ENCODE assay signal across 10 cellular contexts in the genomic region with DNA sequence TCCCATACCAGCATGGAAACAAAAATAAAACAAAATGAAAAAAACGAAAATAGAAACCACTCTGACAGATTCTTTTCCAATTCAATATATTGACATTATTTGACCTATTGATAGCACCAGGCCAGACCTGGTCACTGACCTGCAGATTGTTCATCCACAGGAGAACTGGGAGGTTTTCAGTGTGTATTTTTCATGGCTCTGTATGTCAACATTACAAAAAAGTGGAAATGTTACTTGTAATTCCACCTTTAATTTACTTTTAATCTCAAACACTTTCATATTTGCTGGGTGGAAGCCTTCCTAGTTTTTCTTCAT. TPM values are rescaled to one million over a fixed set of nuclear protein-coding genes. Genes with fewer than 3 reads are reported as not detected.
DNase-seq lines count a peak whose midpoint lies in the region; ATAC-seq and TF ChIP-seq lines count a peak whose summit lies in the region.
"Had no signal": no experiment of that assay in that cellular context is flagged by ENCODE, and none has a peak within 500 bp of the region (broad histone marks: within the 10 kb centered on the region; RNA-seq: fewer than 3 reads in every experiment).

No MANE protein-coding gene starts in this region.

- H2AFZ ChIP-seq in neuronal stem cell (ENCODE audit: low read length) = peak overlapping the region; percentile 90

- no peak overlapping the region for H4K91ac ChIP-seq in neuronal stem cell (ENCODE audit: low read depth, low read length, poor library complexity)

- H4K8ac ChIP-seq in neuronal stem cell (ENCODE audit: low read depth, low read length) = no peak overlapping the region

- H3K36me3 ChIP-seq in neuronal stem cell (replicated peaks in 1 of 2; ENCODE audit: control insufficient read depth in 2 of 2, insufficient read depth in 2 of 2, low read length in 2 of 2) (no peaks in the 10 kb centered on the region), WERI-Rb-1 (no peaks in the 10 kb centered on the region)

- no peaks in the 10 kb centered on the region for H3K36me3 Mint-ChIP-seq in activated T-helper 1 cell treated with anti-CD3 and anti-CD28 coated beads, Interleukin-12 subunit alpha, Interleukin-12 subunit beta, Interleukin-2, Interleukin-4 antibody, amounts not matched to agents 30 ng/mL and 10 ng/mL and 1 ng/mL, durations not matched to agents 14 hours and 24 hours and 36 hours (ENCODE audit: low read depth)

- H3K9me3 Mint-ChIP-seq in activated T-helper 1 cell treated with anti-CD3 and anti-CD28 coated beads, Interleukin-12 subunit alpha, Interleukin-12 subunit beta, Interleukin-2, Interleukin-4 antibody, amounts not matched to agents 30 ng/mL and 10 ng/mL and 1 ng/mL, durations not matched to agents 14 hours and 24 hours and 36 hours = no peaks in the 10 kb centered on the region

- H2BK120ac ChIP-seq in neuronal stem cell (ENCODE audit: low read depth, low read length) = no peak overlapping the region

- H3K27ac Mint-ChIP-seq in activated T-helper 1 cell treated with anti-CD3 and anti-CD28 coated beads, Interleukin-12 subunit alpha, Interleukin-12 subunit beta, Interleukin-2, Interleukin-4 antibody, amounts not matched to agents 30 ng/mL and 10 ng/mL and 1 ng/mL, durations not matched to agents 14 hours and 24 hours and 36 hours = peak overlapping the region; percentile 96

- peak overlapping the region; percentile 71 for H3K4me3 Mint-ChIP-seq in activated T-helper 1 cell treated with anti-CD3 and anti-CD28 coated beads, Interleukin-12 subunit alpha, Interleukin-12 subunit beta, Interleukin-2, Interleukin-4 antibody, amounts not matched to agents 30 ng/mL and 10 ng/mL and 1 ng/mL, durations not matched to agents 14 hours and 24 hours and 36 hours

- H3K14ac ChIP-seq in neuronal stem cell (ENCODE audit: low read length) = no peak overlapping the region

- H2AK5ac ChIP-seq in neuronal stem cell (ENCODE audit: low read depth, low read length) = no peak overlapping the region

- H3K27ac ChIP-seq in neuronal stem cell (replicated peaks; ENCODE audit: low read length) (no peak overlapping the region), WERI-Rb-1 (no peak overlapping the region)

- ATAC-seq in GM19023 (IDR thresholded peaks at IDR 0.05; ENCODE audit: unreplicated experiment) (peak; percentile 7), HG02798 (IDR thresholded peaks at IDR 0.05; ENCODE audit: poor library complexity, unreplicated experiment) (peak; percentile 10)

- no peak overlapping the region for H2BK5ac ChIP-seq in neuronal stem cell (ENCODE audit: low read length)

- no peak overlapping the region for H3K23ac ChIP-seq in neuronal stem cell (ENCODE audit: low read depth, low read length, poor library complexity)

- H3K4me1 Mint-ChIP-seq in activated T-helper 1 cell treated with anti-CD3 and anti-CD28 coated beads, Interleukin-12 subunit alpha, Interleukin-12 subunit beta, Interleukin-2, Interleukin-4 antibody, amounts not matched to agents 30 ng/mL and 10 ng/mL and 1 ng/mL, durations not matched to agents 14 hours and 24 hours and 36 hours (ENCODE audit: low read depth) = peaks cover 55% of the 10 kb centered on the region

- no peak overlapping the region for H3K9ac ChIP-seq in neuronal stem cell (ENCODE audit: low read depth, low read length, poor library complexity)

- H3K4me1 ChIP-seq in neuronal stem cell (ENCODE audit: control insufficient read depth in 2 of 2, insufficient read depth in 1 of 2, low read depth in 1 of 2, low read length in 2 of 2) = peaks cover 0 to 2% of the 10 kb centered on the region in 2 donors

- no peak overlapping the region for H2BK15ac ChIP-seq in neuronal stem cell (ENCODE audit: low read length)

- no peaks in the 10 kb centered on the region for H3K27me3 Mint-ChIP-seq in activated T-helper 1 cell treated with anti-CD3 and anti-CD28 coated beads, Interleukin-12 subunit alpha, Interleukin-12 subunit beta, Interleukin-2, Interleukin-4 antibody, amounts not matched to agents 30 ng/mL and 10 ng/mL and 1 ng/mL, durations not matched to agents 14 hours and 24 hours and 36 hours (ENCODE audit: insufficient read depth)

- H3K79me1 ChIP-seq in neuronal stem cell (ENCODE audit: low read depth, low read length) = no peaks in the 10 kb centered on the region

- no peaks in the 10 kb centered on the region for H3K9me3 ChIP-seq in neuronal stem cell (replicated peaks in 1 of 2; ENCODE audit: control insufficient read depth in 2 of 2, insufficient read depth in 1 of 2, low read depth in 1 of 2, low read length in 2 of 2)
- no peaks in the 10 kb centered on the region for H3K9me3 ChIP-seq in WERI-Rb-1 (ENCODE audit: severe bottlenecking)

- intact Hi-C loops in activated T-helper 1 cell treated with anti-CD3 and anti-CD28 coated beads, Interleukin-12 subunit alpha, Interleukin-12 subunit beta, Interleukin-2, Interleukin-4 antibody, amounts not matched to agents 30 ng/mL and 10 ng/mL and 1 ng/mL, durations not matched to agents 14 hours and 24 hours and 36 hours (cut with micrococcal nuclease) = loop anchor here (2.0 kb wide), 2 partner anchors 218 to 226 kb away; no protein-coding TSS in a partner anchor

- TF ChIP-seq CTCF in WERI-Rb-1 (IDR thresholded peaks at IDR 0.05; ENCODE audit: low read depth, low read length) = no peak

- H2BK12ac ChIP-seq in neuronal stem cell (ENCODE audit: low read length) = no peak overlapping the region

- peaks cover 0 to 11% (median 1%) of the 10 kb centered on the region in 3 experiments for H3K27me3 ChIP-seq in neuronal stem cell (ENCODE audit: control insufficient read depth in 3 of 3, insufficient read depth in 3 of 3, low read depth in 1 of 3, low read length in 3 of 3)
- H3K27me3 ChIP-seq in WERI-Rb-1 (ENCODE audit: insufficient read depth, low read depth, severe bottlenecking) = no peaks in the 10 kb centered on the region

- no peak overlapping the region for H3K4me2 ChIP-seq in neuronal stem cell (ENCODE audit: insufficient read depth, low read length, poor library complexity, severe bottlenecking)

- H3K18ac ChIP-seq in neuronal stem cell (ENCODE audit: low read length) = no peak overlapping the region

- WGBS in neuronal stem cell (ENCODE audit: extremely low coverage in 2 of 2, insufficient read length in 2 of 2, insufficient replicate concordance in 1 of 2), 2 donors = no CpG with 5 or more reads among the region's 1 CpG

- no peak for DNase-seq in activated T-helper 1 cell treated with anti-CD3 and anti-CD28 coated beads, Interleukin-12 subunit alpha, Interleukin-12 subunit beta, Interleukin-2, Interleukin-4 antibody, amounts not matched to agents 30 ng/mL and 10 ng/mL and 1 ng/mL, durations not matched to agents 14 hours and 24 hours and 36 hours (ENCODE audit: low spot score)
- DNase-seq in neuronal stem cell (ENCODE audit: low spot score) (no peak), NCI-H526 treated with DMSO at 0.1 percent for 48 hours (lab: John Stamatoyannopoulos, UW) (no peak), kidney glomerular epithelial cell (lab: John Stamatoyannopoulos, UW) (no peak), NCI-H1048 (lab: John Stamatoyannopoulos, UW) (no peak), WERI-Rb-1 (no peak)

- H3K4ac ChIP-seq in neuronal stem cell (ENCODE audit: low read length) = no peak overlapping the region

- H3K4me3 ChIP-seq in neuronal stem cell (ENCODE audit: low read length in 2 of 2) = no peak overlapping the region
- H3K4me3 ChIP-seq in WERI-Rb-1 (ENCODE audit: low read depth, low read length) = no peak overlapping the region

RNA-seq across cellular contexts. Expression of a gene that starts 2.9 kb away (rescaled TPM):
- total RNA-seq in activated T-helper 1 cell treated with anti-CD3 and anti-CD28 coated beads, Interleukin-12 subunit alpha, Interleukin-12 subunit beta, Interleukin-2, Interleukin-4 antibody, amounts not matched to agents 30 ng/mL and 10 ng/mL and 1 ng/mL, durations not matched to agents 14 hours and 24 hours and 36 hours = 0.05 and 0.12 TPM in 2 replicates
- not detected for polyA plus RNA-seq in neuronal stem cell (2013, experiment 1 of 2)
- polyA plus RNA-seq in neuronal stem cell (2013, experiment 2 of 2) = not detected
- total RNA-seq: endothelial cell of umbilical vein, lung microvascular endothelial cell had no signal
- polyA plus RNA-seq: endothelial cell of umbilical vein had no signal

RNA-seq across cellular contexts. Expression of a gene that starts 43.0 kb away (rescaled TPM):
- total RNA-seq in activated T-helper 1 cell treated with anti-CD3 and anti-CD28 coated beads, Interleukin-12 subunit alpha, Interleukin-12 subunit beta, Interleukin-2, Interleukin-4 antibody, amounts not matched to agents 30 ng/mL and 10 ng/mL and 1 ng/mL, durations not matched to agents 14 hours and 24 hours and 36 hours = 67.5 and 69.1 TPM in 2 replicates
- 24.6 TPM for polyA plus RNA-seq in neuronal stem cell (2013, experiment 1 of 2)
- polyA plus RNA-seq in neuronal stem cell (2013, experiment 2 of 2) = 23.6 TPM

RNA-seq across cellular contexts. Expression of a gene that starts 55.3 kb away (rescaled TPM):
- 155 and 161 TPM in 2 replicates for total RNA-seq in activated T-helper 1 cell treated with anti-CD3 and anti-CD28 coated beads, Interleukin-12 subunit alpha, Interleukin-12 subunit beta, Interleukin-2, Interleukin-4 antibody, amounts not matched to agents 30 ng/mL and 10 ng/mL and 1 ng/mL, durations not matched to agents 14 hours and 24 hours and 36 hours
- polyA plus RNA-seq in neuronal stem cell (2013, experiment 1 of 2) = 26.2 TPM
- polyA plus RNA-seq in neuronal stem cell (2013, experiment 2 of 2) = 26.0 TPM
